ENCODE assay signal across 16 cellular contexts in genomic region chr19:20558571-20558970, GRCh38.
"Had no signal": no experiment of that assay in that cellular context is flagged by ENCODE, and none has a peak within 500 bp of the region (broad histone marks: within the 10 kb centered on the region; RNA-seq: fewer than 3 reads in every experiment).

No MANE protein-coding gene starts in this region.

- DNase-seq: activated effector memory CD4-positive, alpha-beta T cell treated with anti-CD3 and anti-CD28 coated beads, Interleukin-2, amount 50 U/mL, for 16 hours; foreskin fibroblast; islet precursor cell; left colon; midbrain; occipital lobe; retina; spleen; stimulated activated CD4-positive, alpha-beta T cell treated with anti-CD3 and anti-CD28 coated beads, Interleukin-4, amount 100 ng/mL, for 4 hours; T1000; tibial artery had no signal

- H3K27ac ChIP-seq: epithelial cell of prostate, spleen, tibial artery had no signal

- H3K27me3 ChIP-seq: body of pancreas, spleen, tibial artery had no signal

- H3K27ac Mint-ChIP-seq: activated naive CD8-positive, alpha-beta T cell treated with anti-CD3 and anti-CD28 coated beads for 36 hours; stimulated activated memory B cell treated with anti-CD40 and anti-IgM and Interleukin-4, amounts not matched to agents 10 μg/mL and 1 μg/mL and 100 μg/mL, for 72 hours had no signal

- H3K4me3 Mint-ChIP-seq: activated naive CD8-positive, alpha-beta T cell treated with anti-CD3 and anti-CD28 coated beads for 36 hours; stimulated activated memory B cell treated with anti-CD40 and anti-IgM and Interleukin-4, amounts not matched to agents 10 μg/mL and 1 μg/mL and 100 μg/mL, for 72 hours had no signal

- ATAC-seq: activated CD4-positive, CD25-positive, alpha-beta regulatory T cell treated with anti-CD3 and anti-CD28 coated beads, Interleukin-2, amount 50 U/mL, for 24 hours; left colon; stimulated activated memory B cell treated with anti-CD40 and anti-IgM and Interleukin-4, amounts not matched to agents 10 μg/mL and 1 μg/mL and 100 μg/mL, for 72 hours had no signal

- H3K4me3 ChIP-seq: body of pancreas, spleen, tibial artery had no signal

- H3K27me3 Mint-ChIP-seq: activated naive CD8-positive, alpha-beta T cell treated with anti-CD3 and anti-CD28 coated beads for 36 hours; stimulated activated memory B cell treated with anti-CD40 and anti-IgM and Interleukin-4, amounts not matched to agents 10 μg/mL and 1 μg/mL and 100 μg/mL, for 72 hours had no signal
